In genomic region chr6:127422791-127423190, GRCh38 we compare ENCODE assay signal across 1 cellular context.
A peak's percentile ranks its signal among the peaks of the same experiment; 100 is the strongest.
TF ChIP-seq lines count a peak whose summit lies in the region.

No MANE protein-coding gene starts in this region.

TF ChIP-seq in K562, 482 proteins besides CTCF, POLR2A, EP300 and RAD21 (continued from another document):
- TF ChIP-seq PBX2 (CRISPR knock-in tag; IDR thresholded peaks at IDR 0.05; ENCODE audit: low read depth) (no peak), PBX2 (tag; conservative IDR thresholded peaks at IDR 0.05; ENCODE audit: low read depth) (0 out of 2 replicates have a peak, but pooled peaks have one; percentile 8), RFX7 (CRISPR knock-in tag; IDR thresholded peaks at IDR 0.05) (no peak)
